ENCODE assay signal across 8 cellular contexts in genomic region chr7:28611399-28611897, GRCh38.
A peak's percentile ranks its signal among the peaks of the same experiment; 100 is the strongest.
DNase-seq lines count a peak whose midpoint lies in the region; ATAC-seq and TF ChIP-seq lines count a peak whose summit lies in the region.
"Not testable (repeated sequence)": the region's sequence is repeated elsewhere in the genome, so short reads cannot be mapped to it uniquely, and the experiment has no call there.

No MANE protein-coding gene starts in this region.

- peak; percentile 25 to 54 for DNase-seq in Caco-2
- DNase-seq in PC-9, result peak; percentile 64 to 92
- not testable (repeated sequence) for DNase-seq in MCF 10A (ENCODE audit: unreplicated experiment); foreskin keratinocyte; smooth muscle cell (lab: John Stamatoyannopoulos, UW; ENCODE audit: unreplicated experiment)
- peak; percentile 78 for DNase-seq in epithelial cell of esophagus (ENCODE audit: low read depth)
- peak; percentile 50 for DNase-seq in kidney glomerular epithelial cell (lab: John Stamatoyannopoulos, UW)

- H3K9me3 Mint-ChIP-seq in Caco-2 (ENCODE audit: unreplicated experiment); MCF 10A (ENCODE audit: unreplicated experiment): not testable (repeated sequence)

- not testable (repeated sequence) for BruUV-seq in Caco-2 (replicated peaks; lab: Mats Ljungman, UMichigan); MCF 10A (replicated peaks; lab: Mats Ljungman, UMichigan)
- TSS peak; percentile 73 for BruUV-seq in PC-9 (replicated peaks; lab: Mats Ljungman, UMichigan)

- not testable (repeated sequence) for H3K36me3 Mint-ChIP-seq in Caco-2 (ENCODE audit: insufficient read depth, unreplicated experiment); MCF 10A (ENCODE audit: insufficient read depth, unreplicated experiment)

- not testable (repeated sequence) for H3K9ac ChIP-seq in smooth muscle cell (ENCODE audit: low read depth)

- not testable (repeated sequence) for ATAC-seq in foreskin keratinocyte

- H3K27ac Mint-ChIP-seq in Caco-2 (ENCODE audit: unreplicated experiment), result not testable (repeated sequence)
- peak overlapping the region; percentile 65 for H3K27ac Mint-ChIP-seq in MCF 10A (ENCODE audit: low read depth, unreplicated experiment)

- not testable (repeated sequence) for H3K4me1 Mint-ChIP-seq in Caco-2 (ENCODE audit: low read depth, unreplicated experiment)
- peaks cover 18% of the 10 kb centered on the region for H3K4me1 Mint-ChIP-seq in MCF 10A (ENCODE audit: insufficient read depth, unreplicated experiment)

- not testable (repeated sequence) for H3K27ac ChIP-seq in HEK293 (ENCODE audit: extremely low read depth, low read depth, low read length)
- H3K27ac ChIP-seq in PC-9, result peak overlapping the region; percentile 99
- H3K27ac ChIP-seq in foreskin keratinocyte, result peak overlapping the region; percentile 3
- H3K27ac ChIP-seq in smooth muscle cell (ENCODE audit: low read depth), result peak overlapping the region; percentile 68

- H3K4me3 ChIP-seq in Caco-2 (ENCODE audit: low read depth, low read length); HEK293 (ENCODE audit: low read depth, low read length); epithelial cell of esophagus (ENCODE audit: low read length); smooth muscle cell: not testable (repeated sequence)
- peak overlapping the region; percentile 30; the same call in 1 of the 2 replicates for H3K4me3 ChIP-seq in PC-9

- not testable (repeated sequence) for H3K27me3 ChIP-seq in Caco-2 (replicated peaks; ENCODE audit: control insufficient read depth, insufficient read depth, low read length); PC-9 (ENCODE audit: insufficient read depth, low read depth); foreskin keratinocyte; smooth muscle cell (ENCODE audit: low read depth)

- not testable (repeated sequence) for H3K9me3 ChIP-seq in Caco-2; HEK293 (ENCODE audit: control insufficient read depth, insufficient read depth, low read depth, low read length); smooth muscle cell (replicated peaks; ENCODE audit: low read depth)
- H3K9me3 ChIP-seq in PC-9 (ENCODE audit: insufficient read depth, low read depth), result peaks cover 11% of the 10 kb centered on the region

- peak overlapping the region; percentile 74 for H3K4me2 ChIP-seq in PC-9
- not testable (repeated sequence) for H3K4me2 ChIP-seq in smooth muscle cell

- not testable (repeated sequence) for H3K79me2 ChIP-seq in PC-9 (ENCODE audit: low read depth); smooth muscle cell (ENCODE audit: low read depth)

- not testable (repeated sequence) for H3K27me3 Mint-ChIP-seq in Caco-2 (ENCODE audit: insufficient read depth, unreplicated experiment); MCF 10A (ENCODE audit: insufficient read depth, unreplicated experiment)

- not testable (repeated sequence) for H3K4me3 Mint-ChIP-seq in Caco-2 (ENCODE audit: unreplicated experiment); MCF 10A (ENCODE audit: unreplicated experiment)

- H3F3A ChIP-seq in PC-9 (ENCODE audit: insufficient read depth, low read depth), result peaks cover 14% of the 10 kb centered on the region
- not testable (repeated sequence) for H3F3A ChIP-seq in smooth muscle cell (ENCODE audit: low read depth)

- WGBS in smooth muscle cell (ENCODE audit: low lambda C conversion rate), result 81% methylated on average over 4 of the region's 4 CpGs

- not testable (repeated sequence) for H3K9me2 ChIP-seq in PC-9 (ENCODE audit: insufficient read depth)

- intact Hi-C loops in Caco-2 (cut with micrococcal nuclease; ENCODE audit: unreplicated experiment), result not testable (repeated sequence)
- intact Hi-C loops in PC-9 (cut with micrococcal nuclease; ENCODE audit: unreplicated experiment) (loop anchor here (10.0 kb wide), 1 partner anchor 567 kb away; no protein-coding TSS in a partner anchor), MCF 10A (cut with micrococcal nuclease) (loop anchor here (10.0 kb wide), 1 partner anchor 77 kb away; no protein-coding TSS in a partner anchor)

- POLR2A ChIA-PET in Caco-2 (lab: Charles Lee); HEK293 (lab: Yijun Ruan, JAX): not testable (repeated sequence)
- POLR2A ChIA-PET in PC-9 (lab: Charles Lee; ENCODE audit: unreplicated experiment), result interaction anchor here (0.5 to 1.4 kb wide), 7 partner anchors 34 to 1615 kb away, joined by 3 to 11 read pairs (median 5); no protein-coding TSS in a partner anchor
- POLR2A ChIA-PET in MCF 10A (lab: Yijun Ruan, JAX), result interaction anchor here (0.6 to 1.6 kb wide), 9 partner anchors 23 to 310 kb away, joined by 3 to 8 read pairs (median 3); partner anchors contain the start of gene CREB5

- H2AFZ ChIP-seq in PC-9; smooth muscle cell (ENCODE audit: low read depth): not testable (repeated sequence)

- H3K4me1 ChIP-seq in Caco-2 (peaks cover 37% of the 10 kb centered on the region), HEK293 (ENCODE audit: control insufficient read depth, insufficient read depth, low read length) (peaks cover 18% of the 10 kb centered on the region), PC-9 (replicated peaks; ENCODE audit: insufficient read depth) (peaks cover 49% of the 10 kb centered on the region), foreskin keratinocyte (peaks cover 19% of the 10 kb centered on the region)
- H3K4me1 ChIP-seq in smooth muscle cell (ENCODE audit: low read depth), result not testable (repeated sequence)

- not testable (repeated sequence) for H3K36me3 ChIP-seq in Caco-2 (ENCODE audit: control insufficient read depth, insufficient read depth, low read length); HEK293 (ENCODE audit: control insufficient read depth in 2 of 2, insufficient read depth in 1 of 2, low read length in 2 of 2); PC-9 (ENCODE audit: low read depth); smooth muscle cell (ENCODE audit: low read depth)

- CTCF ChIA-PET in Caco-2 (lab: Charles Lee) (interaction anchor here (0.6 to 0.8 kb wide), 2 partner anchors 40 to 249 kb away, joined by 3 read pairs; no protein-coding TSS in a partner anchor), HEK293 (lab: Yijun Ruan, JAX) (interaction anchor here (0.7 kb wide), 1 partner anchor 516 kb away, joined by 3 read pairs; no protein-coding TSS in a partner anchor), PC-9 (lab: Charles Lee) (interaction anchor here (0.6 to 1.5 kb wide), 2 partner anchors 15 to 393 kb away, joined by 4 to 6 read pairs; no protein-coding TSS in a partner anchor), MCF 10A (lab: Yijun Ruan, JAX) (interaction anchor here (0.6 to 4.1 kb wide), 5 partner anchors 18 to 313 kb away, joined by 3 to 16 read pairs (median 5); no protein-coding TSS in a partner anchor)

- TF ChIP-seq CTCF in Caco-2 (IDR thresholded peaks at IDR 0.05; ENCODE audit: insufficient read depth in 1 of 2, low read depth in 1 of 2, low read length in 1 of 2, severe bottlenecking in 1 of 2, unreplicated experiment in 1 of 2); HEK293 (tag by site-specific recombination; IDR thresholded peaks at IDR 0.05); PC-9 (conservative IDR thresholded peaks at IDR 0.05); MCF 10A (IDR thresholded peaks at IDR 0.05; ENCODE audit: unreplicated experiment); epithelial cell of esophagus (IDR thresholded peaks at IDR 0.05; ENCODE audit: insufficient read depth, low read depth, low read length, missing control alignments); foreskin keratinocyte (conservative IDR thresholded peaks at IDR 0.05); smooth muscle cell (IDR thresholded peaks at IDR 0.05; ENCODE audit: borderline replicate concordance, insufficient read depth, poor library complexity, severe bottlenecking): not testable (repeated sequence)

- not testable (repeated sequence) for H4K20me1 ChIP-seq in PC-9 (ENCODE audit: insufficient read depth); smooth muscle cell (ENCODE audit: low read depth)
